24 cellular contexts compared by ENCODE assay signal in genomic region chr2:156864230-156864629, GRCh38.
DNase-seq lines count a peak whose midpoint lies in the region; ATAC-seq, FAIRE-seq and TF ChIP-seq lines count a peak whose summit lies in the region.
"Had no signal": no experiment of that assay in that cellular context is flagged by ENCODE, and none has a peak within 500 bp of the region (broad histone marks: within the 10 kb centered on the region; RNA-seq: fewer than 3 reads in every experiment).

No MANE protein-coding gene starts in this region.

- no peak overlapping the region for H3K27ac Mint-ChIP-seq in astrocyte (ENCODE audit: unreplicated experiment)
- no peak overlapping the region for H3K27ac Mint-ChIP-seq in neural progenitor cell
- H3K27ac Mint-ChIP-seq: B cell; CD8-positive, alpha-beta memory T cell; GM23338; memory B cell; T-helper 17 cell had no signal

- H3K4me3 ChIP-seq in astrocyte (ENCODE audit: insufficient read depth, low read depth, low read length) (no peak overlapping the region), neural progenitor cell (no peak overlapping the region), upper lobe of right lung (no peak overlapping the region)
- H3K4me3 ChIP-seq: cardiac muscle cell, GM23338 had no signal

- H3K9me3 ChIP-seq in astrocyte (ENCODE audit: insufficient read depth, low read depth, low read length) (no peaks in the 10 kb centered on the region), neural progenitor cell (ENCODE audit: low read depth) (no peaks in the 10 kb centered on the region), upper lobe of right lung (no peaks in the 10 kb centered on the region)

- H3K36me3 Mint-ChIP-seq in astrocyte (ENCODE audit: low read depth, unreplicated experiment) = no peaks in the 10 kb centered on the region
- no peaks in the 10 kb centered on the region for H3K36me3 Mint-ChIP-seq in neural progenitor cell
- H3K36me3 Mint-ChIP-seq: CD8-positive, alpha-beta memory T cell; memory B cell had no signal

- no peak overlapping the region for H3K27ac ChIP-seq in astrocyte (ENCODE audit: low read depth, low read length)
- no peak overlapping the region for H3K27ac ChIP-seq in neural progenitor cell
- H3K27ac ChIP-seq in upper lobe of right lung = no peak overlapping the region
- H3K27ac ChIP-seq: cardiac muscle cell, KMS-11 had no signal

- no peak overlapping the region for H3K4me2 ChIP-seq in astrocyte (ENCODE audit: low read length)
- no peak overlapping the region for H3K4me2 ChIP-seq in neural progenitor cell
- H3K4me2 ChIP-seq: GM23338, KMS-11 had no signal

- no peaks in the 10 kb centered on the region for H3K9me3 Mint-ChIP-seq in astrocyte (ENCODE audit: unreplicated experiment)
- no peaks in the 10 kb centered on the region for H3K9me3 Mint-ChIP-seq in neural progenitor cell
- H3K9me3 Mint-ChIP-seq: CD8-positive, alpha-beta memory T cell; GM23338; memory B cell had no signal

- H4K20me1 ChIP-seq in astrocyte (ENCODE audit: insufficient read depth, low read length) = no peaks in the 10 kb centered on the region
- no peaks in the 10 kb centered on the region for H4K20me1 ChIP-seq in neural progenitor cell (ENCODE audit: low read depth)

- no peaks in the 10 kb centered on the region for H3K27me3 ChIP-seq in astrocyte (ENCODE audit: insufficient read depth, low read length)
- H3K27me3 ChIP-seq in neural progenitor cell = no peaks in the 10 kb centered on the region
- H3K27me3 ChIP-seq in upper lobe of right lung = no peaks in the 10 kb centered on the region
- H3K27me3 ChIP-seq: cardiac muscle cell had no signal

- H3K4me1 ChIP-seq in astrocyte (ENCODE audit: insufficient read depth, low read length) (no peaks in the 10 kb centered on the region), neural progenitor cell (no peaks in the 10 kb centered on the region), upper lobe of right lung (no peaks in the 10 kb centered on the region)

- peak; percentile 23 for DNase-seq in NCI-H748 (lab: John Stamatoyannopoulos, UW; ENCODE audit: unreplicated experiment)
- no peak for DNase-seq in NCI-H748 treated with DMSO at 0.1 percent for 48 hours (lab: John Stamatoyannopoulos, UW)
- peak; percentile 76 for DNase-seq in NCI-H2227 (lab: John Stamatoyannopoulos, UW; ENCODE audit: unreplicated experiment)
- DNase-seq in astrocyte (ENCODE audit: low read depth) = peak; percentile 44
- DNase-seq in neural progenitor cell (ENCODE audit: low spot score) = no peak
- DNase-seq in frontal cortex (ENCODE audit: low spot score in 2 of 2) = no peak
- no peak for DNase-seq in stimulated activated naive CD4-positive, alpha-beta T cell (lab: John Stamatoyannopoulos, UW)
- DNase-seq in upper lobe of right lung = no peak
- DNase-seq: activated CD4-positive, alpha-beta T cell treated with anti-CD3 and anti-CD28 coated beads for 4 hours; activated CD8-positive, alpha-beta memory T cell treated with anti-CD3 and anti-CD28 coated beads for 24 hours; activated naive CD4-positive, alpha-beta T cell; activated T-cell treated with anti-CD3 and anti-CD28 coated beads, Interleukin-2, amount 50 U/mL, for 1 hour; CD8-positive, alpha-beta memory T cell; NCI-H187; small intestine; stimulated activated CD4-positive, alpha-beta T cell treated with anti-CD3 and anti-CD28 coated beads, Interleukin-1b, Interleukin-23, amount 100 ng/mL, for 48 hours; T-helper 17 cell had no signal

- H3K27me3 Mint-ChIP-seq in astrocyte (ENCODE audit: low read depth, unreplicated experiment) = no peaks in the 10 kb centered on the region
- no peaks in the 10 kb centered on the region for H3K27me3 Mint-ChIP-seq in neural progenitor cell (ENCODE audit: insufficient read depth, low read depth)
- H3K27me3 Mint-ChIP-seq: B cell; CD8-positive, alpha-beta memory T cell; memory B cell had no signal

- FAIRE-seq in astrocyte (lab: Jason Lieb, UNC) = no peak
- no peak for FAIRE-seq in frontal cortex (lab: Jason Lieb, UNC)
- FAIRE-seq: GM12891, HTR-8/SVneo, small intestine had no signal

- H3K4me3 Mint-ChIP-seq in astrocyte (ENCODE audit: unreplicated experiment) = no peak overlapping the region
- no peak overlapping the region for H3K4me3 Mint-ChIP-seq in neural progenitor cell
- H3K4me3 Mint-ChIP-seq: B cell; CD8-positive, alpha-beta memory T cell; GM23338; memory B cell; T-helper 17 cell had no signal

- H3K79me2 ChIP-seq in astrocyte (ENCODE audit: insufficient read depth, low read length) (no peaks in the 10 kb centered on the region), neural progenitor cell (ENCODE audit: low read depth) (no peaks in the 10 kb centered on the region)

- H2AFZ ChIP-seq in astrocyte (ENCODE audit: low read depth, low read length) = no peak overlapping the region
- H2AFZ ChIP-seq in neural progenitor cell (replicated peaks) = peak overlapping the region; percentile 59
- H2AFZ ChIP-seq: GM23338 had no signal

- no peaks in the 10 kb centered on the region for H3F3A ChIP-seq in neural progenitor cell (ENCODE audit: low read depth)

- H3K9ac ChIP-seq in astrocyte (ENCODE audit: low read length) = no peak overlapping the region
- H3K9ac ChIP-seq in neural progenitor cell = no peak overlapping the region
- H3K9ac ChIP-seq: KMS-11 had no signal

- TF ChIP-seq CTCF in astrocyte (IDR thresholded peaks at IDR 0.05; ENCODE audit: insufficient read depth, low read depth, low read length) (no peak), neural progenitor cell (IDR thresholded peaks at IDR 0.05) (no peak), upper lobe of right lung (IDR thresholded peaks at IDR 0.05) (no peak)

- H3K36me3 ChIP-seq in astrocyte (ENCODE audit: insufficient read depth, low read length) (no peaks in the 10 kb centered on the region), neural progenitor cell (no peaks in the 10 kb centered on the region), upper lobe of right lung (no peaks in the 10 kb centered on the region)
- H3K36me3 ChIP-seq: cardiac muscle cell had no signal

- H3K4me1 Mint-ChIP-seq in astrocyte (ENCODE audit: low read depth, unreplicated experiment) (peaks cover 3% of the 10 kb centered on the region), neural progenitor cell (no peaks in the 10 kb centered on the region)
- H3K4me1 Mint-ChIP-seq: B cell; CD8-positive, alpha-beta memory T cell; memory B cell; T-helper 17 cell had no signal

- no peak for ATAC-seq in upper lobe of right lung
- ATAC-seq: GM23338, T-helper 17 cell had no signal

- intact Hi-C loops in upper lobe of right lung (cut with DNase I) = no loop called here

Comparison
In these comparisons a context has a peak if more than half of its experiments do, and no peak if none do; other contexts are left out.
1. DNase-seq: peak in NCI-H748 (single experiment), NCI-H2227 (single experiment) and astrocyte (single experiment); none in NCI-H748 treated with DMSO at 0.1 percent for 48 hours (single experiment), neural progenitor cell (single experiment), frontal cortex (0 of 2), stimulated activated naive CD4-positive, alpha-beta T cell (0 of 6) and upper lobe of right lung (single experiment).